Comparison of ENCODE assay signal across 18 cellular contexts in genomic region chr15:82312611-82313349, GRCh38. TPM values are rescaled to one million over a fixed set of nuclear protein-coding genes. Genes with fewer than 3 reads are reported as not detected.
A peak's percentile ranks its signal among the peaks of the same experiment; 100 is the strongest.
DNase-seq lines count a peak whose midpoint lies in the region; ATAC-seq, FAIRE-seq and TF ChIP-seq lines count a peak whose summit lies in the region.
"Had no signal": no experiment of that assay in that cellular context is flagged by ENCODE, and none has a peak within 500 bp of the region (broad histone marks: within the 10 kb centered on the region; RNA-seq: fewer than 3 reads in every experiment).

No MANE protein-coding gene starts in this region.

- H3K4me1 Mint-ChIP-seq in brain (peaks cover 4% of the 10 kb centered on the region), osteocyte (ENCODE audit: unreplicated experiment) (no peaks in the 10 kb centered on the region)
- peaks cover 0 to 2% (median 0%) of the 10 kb centered on the region in 7 donors for H3K4me1 Mint-ChIP-seq in naive thymus-derived CD4-positive, alpha-beta T cell
- H3K4me1 Mint-ChIP-seq in T-helper 2 cell treated with Interferon-gamma antibody and Interleukin-4, amounts not matched to agents 5 μg/mL and 100 μg/mL, for 36 hours (ENCODE audit: low read depth) = no peaks in the 10 kb centered on the region
- H3K4me1 Mint-ChIP-seq: B cell had no signal

- H3K36me3 Mint-ChIP-seq in brain (no peaks in the 10 kb centered on the region), osteocyte (ENCODE audit: unreplicated experiment) (peaks cover 3% of the 10 kb centered on the region)
- peaks cover 0 to 13% (median 7%) of the 10 kb centered on the region in 5 donors for H3K36me3 Mint-ChIP-seq in naive thymus-derived CD4-positive, alpha-beta T cell
- no peaks in the 10 kb centered on the region for H3K36me3 Mint-ChIP-seq in T-helper 2 cell treated with Interferon-gamma antibody and Interleukin-4, amounts not matched to agents 5 μg/mL and 100 μg/mL, for 36 hours (ENCODE audit: low read depth)

- H3K4me1 ChIP-seq in naive thymus-derived CD4-positive, alpha-beta T cell (ENCODE audit: control insufficient read depth in 2 of 2, insufficient read depth in 2 of 2, low read length in 2 of 2) = no peaks in the 10 kb centered on the region
- H3K4me1 ChIP-seq: SJCRH30 had no signal

- H3K27ac Mint-ChIP-seq in brain = peak overlapping the region in 3 of 5 experiments; percentile 72 to 90 (median 77)
- H3K27ac Mint-ChIP-seq in osteocyte (ENCODE audit: unreplicated experiment) = no peak overlapping the region
- no peak overlapping the region for H3K27ac Mint-ChIP-seq in naive thymus-derived CD4-positive, alpha-beta T cell
- H3K27ac Mint-ChIP-seq in T-helper 2 cell treated with Interferon-gamma antibody and Interleukin-4, amounts not matched to agents 5 μg/mL and 100 μg/mL, for 36 hours = no peak overlapping the region
- H3K27ac Mint-ChIP-seq: activated CD8-positive, alpha-beta T cell treated with anti-CD3 and anti-CD28 coated beads, Interleukin-2, amount 10 ng/mL, durations not matched to agents 7 days and 5 days; B cell; natural killer cell treated with Interleukin-12 subunit alpha and Interleukin-12 subunit beta and Interleukin-15 and Interleukin-18, amount 100 ng/mL, for 72 hours had no signal

- POLR2A ChIA-PET in naive thymus-derived CD4-positive, alpha-beta T cell (lab: Charles Lee) = no interaction called here
- POLR2A ChIA-PET in RWPE1 (lab: Yijun Ruan, JAX; ENCODE audit: low non-redundant PET) = no interaction called here

- H3K4me3 Mint-ChIP-seq in brain = peak overlapping the region in 1 of 5 experiments; percentile 18
- no peak overlapping the region for H3K4me3 Mint-ChIP-seq in osteocyte (ENCODE audit: unreplicated experiment)
- no peak overlapping the region for H3K4me3 Mint-ChIP-seq in naive thymus-derived CD4-positive, alpha-beta T cell
- H3K4me3 Mint-ChIP-seq in T-helper 2 cell treated with Interferon-gamma antibody and Interleukin-4, amounts not matched to agents 5 μg/mL and 100 μg/mL, for 36 hours = no peak overlapping the region
- H3K4me3 Mint-ChIP-seq: activated CD8-positive, alpha-beta T cell treated with anti-CD3 and anti-CD28 coated beads, Interleukin-2, amount 10 ng/mL, durations not matched to agents 7 days and 5 days; B cell; natural killer cell treated with Interleukin-12 subunit alpha and Interleukin-12 subunit beta and Interleukin-15 and Interleukin-18, amount 100 ng/mL, for 72 hours had no signal

- H3K9me3 ChIP-seq in naive thymus-derived CD4-positive, alpha-beta T cell (ENCODE audit: control insufficient read depth in 2 of 3, low read length in 3 of 3) = no peaks in the 10 kb centered on the region
- H3K9me3 ChIP-seq: SJCRH30 had no signal

- TF ChIP-seq CTCF in brain (conservative IDR thresholded peaks at IDR 0.05) (no peak), osteocyte (IDR thresholded peaks at IDR 0.05) (no peak), RWPE1 (conservative IDR thresholded peaks at IDR 0.05; ENCODE audit: low read depth) (no peak)

- H3K9me3 Mint-ChIP-seq in brain = peaks cover 5 to 16% (median 13%) of the 10 kb centered on the region in 5 experiments
- H3K9me3 Mint-ChIP-seq in osteocyte (ENCODE audit: unreplicated experiment) = peaks cover 9% of the 10 kb centered on the region
- H3K9me3 Mint-ChIP-seq in naive thymus-derived CD4-positive, alpha-beta T cell = peaks cover 0 to 12% (median 5%) of the 10 kb centered on the region in 11 donors
- no peaks in the 10 kb centered on the region for H3K9me3 Mint-ChIP-seq in T-helper 2 cell treated with Interferon-gamma antibody and Interleukin-4, amounts not matched to agents 5 μg/mL and 100 μg/mL, for 36 hours
- H3K9me3 Mint-ChIP-seq: natural killer cell treated with Interleukin-12 subunit alpha and Interleukin-12 subunit beta and Interleukin-15 and Interleukin-18, amount 100 ng/mL, for 72 hours had no signal

- peaks cover 12% of the 10 kb centered on the region for H3K27me3 Mint-ChIP-seq in brain
- H3K27me3 Mint-ChIP-seq in osteocyte (ENCODE audit: unreplicated experiment) = peaks cover 14% of the 10 kb centered on the region
- peaks cover 0 to 16% (median 0%) of the 10 kb centered on the region in 5 donors for H3K27me3 Mint-ChIP-seq in naive thymus-derived CD4-positive, alpha-beta T cell
- peaks cover 9% of the 10 kb centered on the region for H3K27me3 Mint-ChIP-seq in T-helper 2 cell treated with Interferon-gamma antibody and Interleukin-4, amounts not matched to agents 5 μg/mL and 100 μg/mL, for 36 hours (ENCODE audit: low read depth)

- DNase-seq in EL (peak; percentile 40), HTR-8/SVneo (ENCODE audit: insufficient read length, low spot score) (peak; percentile 45), osteocyte (ENCODE audit: extremely low spot score, unreplicated experiment) (peak; percentile 67), RWPE1 (ENCODE audit: low spot score) (no peak)
- no peak for DNase-seq in naive thymus-derived CD4-positive, alpha-beta T cell
- no peak for DNase-seq in T-helper 2 cell treated with Interferon-gamma antibody and Interleukin-4, amounts not matched to agents 5 μg/mL and 100 μg/mL, for 36 hours (ENCODE audit: low spot score)
- DNase-seq: activated CD8-positive, alpha-beta T cell treated with anti-CD3 and anti-CD28 coated beads, Interleukin-2, amount 10 ng/mL, durations not matched to agents 7 days and 5 days; effector CD4-positive, alpha-beta T cell; H7; NCI-H1105; SJCRH30; stimulated activated CD4-positive, alpha-beta T cell treated with anti-CD3 and anti-CD28 coated beads, Interleukin-1b, Interleukin-23, amount 100 ng/mL, for 48 hours; trophoblast cell had no signal

- H3K27me3 ChIP-seq in naive thymus-derived CD4-positive, alpha-beta T cell (ENCODE audit: control insufficient read depth in 2 of 2, insufficient read depth in 2 of 2, low read length in 2 of 2) = no peaks in the 10 kb centered on the region
- H3K27me3 ChIP-seq: SJCRH30 had no signal

- H3K36me3 ChIP-seq in naive thymus-derived CD4-positive, alpha-beta T cell (ENCODE audit: control insufficient read depth in 2 of 3, insufficient read depth in 3 of 3, low read length in 3 of 3) = no peaks in the 10 kb centered on the region
- H3K36me3 ChIP-seq: SJCRH30 had no signal

- FAIRE-seq in HTR-8/SVneo (lab: Jason Lieb, UNC) = no peak

- intact Hi-C loops in naive thymus-derived CD4-positive, alpha-beta T cell (cut with micrococcal nuclease) = no loop called here

- CTCF ChIA-PET in naive thymus-derived CD4-positive, alpha-beta T cell (lab: Charles Lee) = no interaction called here
- CTCF ChIA-PET in RWPE1 (lab: Yijun Ruan, JAX) = no interaction called here

- no peak overlapping the region for H3K4me3 ChIP-seq in naive thymus-derived CD4-positive, alpha-beta T cell (ENCODE audit: low read length)
- H3K4me3 ChIP-seq: lung, SJCRH30 had no signal

- ATAC-seq in naive thymus-derived CD4-positive, alpha-beta T cell = no peak
- no peak for ATAC-seq in HG02970 (IDR thresholded peaks at IDR 0.05; ENCODE audit: low FRiP score, unreplicated experiment)
- ATAC-seq: activated CD8-positive, alpha-beta T cell treated with anti-CD3 and anti-CD28 coated beads, Interleukin-2, amount 10 ng/mL, durations not matched to agents 7 days and 5 days; natural killer cell treated with Interleukin-12 subunit alpha and Interleukin-12 subunit beta and Interleukin-15 and Interleukin-18, amount 100 ng/mL, for 72 hours had no signal

- H3K27ac ChIP-seq in naive thymus-derived CD4-positive, alpha-beta T cell (ENCODE audit: low read depth, low read length) = no peak overlapping the region
- no peak overlapping the region for H3K27ac ChIP-seq in RWPE1
- H3K27ac ChIP-seq: SJCRH30 had no signal

RNA-seq across cellular contexts. Expression of gene GOLGA6L10, which starts 36.5 kb away (rescaled TPM):
- polyA plus RNA-seq in brain (ENCODE audit: insufficient read depth, low read depth, low replicate concordance) = 0.85 TPM
- total RNA-seq in osteocyte = 1.6 and 2.9 TPM in 2 replicates
- 1 to 10 TPM in 4 of 5 experiments, under 1 TPM in 1; 0.56 to 3.8 (median 1.8) TPM for total RNA-seq in naive thymus-derived CD4-positive, alpha-beta T cell
- polyA plus RNA-seq in naive thymus-derived CD4-positive, alpha-beta T cell = under 1 TPM; 0.04 to 0.62 TPM

RNA-seq across cellular contexts. Expression of gene SAXO2, which starts 50.2 kb away (rescaled TPM):
- 3.0 TPM for polyA plus RNA-seq in brain (ENCODE audit: insufficient read depth, low read depth, low replicate concordance)
- total RNA-seq in osteocyte = 1.4 and 2.0 TPM in 2 replicates
- 1 to 10 TPM in 4 of 5 experiments, not detected in 1; 1.1 to 6.4 (median 2.5) TPM for total RNA-seq in naive thymus-derived CD4-positive, alpha-beta T cell
- polyA plus RNA-seq in naive thymus-derived CD4-positive, alpha-beta T cell = under 1 TPM in 1 of 2 donors, not detected in 1; 0.25 TPM

RNA-seq across cellular contexts. Expression of gene EFL1, which starts 50.2 kb away (rescaled TPM):
- polyA plus RNA-seq in brain (ENCODE audit: insufficient read depth, low read depth, low replicate concordance) = 17.7 TPM
- total RNA-seq in osteocyte = 15.8 and 17.9 TPM in 2 replicates
- 10 to 100 TPM in 4 of 5 experiments, 1 to 10 TPM in 1; 9.9 to 27.5 (median 16.6) TPM for total RNA-seq in naive thymus-derived CD4-positive, alpha-beta T cell
- polyA plus RNA-seq in naive thymus-derived CD4-positive, alpha-beta T cell = 10 to 100 TPM; 14.1 to 21.2 TPM

Comparison
In these comparisons a context has a peak if more than half of its experiments do, and no peak if none do; other contexts are left out.
1. DNase-seq: peak in EL (single experiment), HTR-8/SVneo (single experiment) and osteocyte (single experiment); none in naive thymus-derived CD4-positive, alpha-beta T cell (0 of 9), RWPE1 (single experiment) and T-helper 2 cell treated with Interferon-gamma antibody and Interleukin-4, amounts not matched to agents 5 μg/mL and 100 μg/mL, for 36 hours (single experiment).
2. H3K27ac Mint-ChIP-seq: peak in brain (3 of 5); none in osteocyte (single experiment), naive thymus-derived CD4-positive, alpha-beta T cell (0 of 9) and T-helper 2 cell treated with Interferon-gamma antibody and Interleukin-4, amounts not matched to agents 5 μg/mL and 100 μg/mL, for 36 hours (single experiment).